In the genomic region with DNA sequence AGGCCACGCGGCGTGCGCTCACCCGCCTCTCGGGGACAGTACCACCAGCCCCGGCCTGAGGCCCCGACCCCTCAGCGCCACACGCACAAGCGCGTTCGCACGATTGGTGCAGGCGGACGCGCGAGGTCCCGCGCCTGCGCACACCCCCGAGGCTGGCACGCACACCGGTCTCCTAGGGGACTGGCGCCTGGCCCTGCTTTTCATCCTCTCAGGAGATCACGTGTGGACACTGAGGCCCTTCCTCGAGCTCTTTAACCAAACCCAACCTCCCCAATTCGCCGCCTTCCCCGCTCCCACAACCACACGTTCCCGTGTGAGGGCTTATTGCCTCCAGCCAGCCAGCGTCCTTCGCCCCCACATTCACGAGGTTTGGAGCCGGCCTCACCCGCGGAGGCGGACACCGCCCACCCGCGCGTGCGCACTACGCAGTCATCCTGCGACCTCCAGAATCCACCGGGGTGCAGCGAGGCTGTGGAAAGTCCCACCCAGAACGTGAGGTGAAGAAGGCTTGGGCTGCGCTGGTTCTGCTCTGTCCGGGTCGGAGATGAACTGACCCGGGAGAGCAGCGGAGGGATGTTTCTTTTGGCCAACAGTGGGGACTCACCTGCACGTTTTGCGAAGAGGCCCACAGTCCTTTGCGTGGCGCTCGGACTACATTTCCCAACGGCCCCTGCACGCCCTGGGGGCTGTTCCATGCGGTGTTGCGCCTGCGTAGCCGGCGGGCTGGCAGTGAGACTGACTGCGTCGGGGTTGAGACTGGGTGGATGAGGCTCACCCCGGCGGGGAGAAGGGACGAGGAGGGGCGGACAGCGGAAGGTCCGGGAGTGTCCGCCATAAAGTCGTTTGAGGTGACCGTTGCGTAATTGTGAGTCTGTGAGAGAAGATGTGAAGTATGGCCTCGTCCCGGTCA, we compare ENCODE assay signal across 1 cellular context.
TF ChIP-seq lines count a peak whose summit lies in the region.

No MANE protein-coding gene starts in this region.

TF ChIP-seq in HEK293, 187 proteins besides CTCF, POLR2A, EP300 and RAD21 (continued from another document and continues in another):
- TF ChIP-seq, protein P1, sequence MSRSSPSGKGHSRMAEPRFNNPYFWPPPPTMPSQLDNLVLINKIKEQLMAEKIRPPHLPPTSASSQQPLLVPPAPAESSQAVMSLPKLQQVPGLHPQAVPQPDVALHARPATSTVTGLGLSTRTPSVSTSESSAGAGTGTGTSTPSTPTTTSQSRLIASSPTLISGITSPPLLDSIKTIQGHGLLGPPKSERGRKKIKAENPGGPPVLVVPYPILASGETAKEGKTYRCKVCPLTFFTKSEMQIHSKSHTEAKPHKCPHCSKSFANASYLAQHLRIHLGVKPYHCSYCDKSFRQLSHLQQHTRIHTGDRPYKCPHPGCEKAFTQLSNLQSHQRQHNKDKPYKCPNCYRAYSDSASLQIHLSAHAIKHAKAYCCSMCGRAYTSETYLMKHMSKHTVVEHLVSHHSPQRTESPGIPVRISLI (tag by site-specific recombination; IDR thresholded peaks at IDR 0.05) = no peak
- TF ChIP-seq SALL2 (tag by site-specific recombination; IDR thresholded peaks at IDR 0.05; ENCODE audit: borderline replicate concordance) (no peak), OSR2 (tag by site-specific recombination; IDR thresholded peaks at IDR 0.05) (no peak), ZNF341 (tag by site-specific recombination; IDR thresholded peaks at IDR 0.05; ENCODE audit: low read depth) (peak; percentile 97), ZNF501 (tag by site-specific recombination; IDR thresholded peaks at IDR 0.05) (0 out of 2 replicates have a peak, but pooled peaks have one; percentile 64), ZNF157 (tag by site-specific recombination; IDR thresholded peaks at IDR 0.05) (no peak), SETDB1 (IDR thresholded peaks at IDR 0.05; ENCODE audit: insufficient read length, low read length) (peak; percentile 48), ZNF274 (IDR thresholded peaks at IDR 0.05; ENCODE audit: low read length) (no peak), ZNF274 (tag by site-specific recombination; IDR thresholded peaks at IDR 0.05; ENCODE audit: borderline replicate concordance) (no peak), ZNF391 (tag by site-specific recombination; IDR thresholded peaks at IDR 0.05; ENCODE audit: borderline replicate concordance, low read depth) (no peak; the same call in 1 of the 2 replicates), ZNF791 (tag by site-specific recombination; IDR thresholded peaks at IDR 0.05) (no peak), ZNF416 (tag by site-specific recombination; IDR thresholded peaks at IDR 0.05) (no peak), ZNF350 (tag by site-specific recombination; IDR thresholded peaks at IDR 0.05) (no peak), ZNF660 (tag by site-specific recombination; IDR thresholded peaks at IDR 0.05) (0 out of 2 replicates have a peak, but pooled peaks have one; percentile 39), ZXDB (tag by site-specific recombination; IDR thresholded peaks at IDR 0.05) (peak; percentile 75), KLF16 (tag by site-specific recombination; IDR thresholded peaks at IDR 0.05) (peak; percentile 23; the same call in 1 of the 2 replicates), ZNF366 (tag by site-specific recombination; conservative IDR thresholded peaks at IDR 0.05) (no peak), HOXA7 (CRISPR knock-in tag; IDR thresholded peaks at IDR 0.05; ENCODE audit: borderline replicate concordance) (no peak), ZFP69B (tag by site-specific recombination; IDR thresholded peaks at IDR 0.05) (0 out of 2 replicates have a peak, but pooled peaks have one; percentile 10), ZBTB8A (tag by site-specific recombination; IDR thresholded peaks at IDR 0.05) (no peak), ZNF114 (tag by site-specific recombination; IDR thresholded peaks at IDR 0.05) (no peak)
- TF ChIP-seq, protein P2, sequence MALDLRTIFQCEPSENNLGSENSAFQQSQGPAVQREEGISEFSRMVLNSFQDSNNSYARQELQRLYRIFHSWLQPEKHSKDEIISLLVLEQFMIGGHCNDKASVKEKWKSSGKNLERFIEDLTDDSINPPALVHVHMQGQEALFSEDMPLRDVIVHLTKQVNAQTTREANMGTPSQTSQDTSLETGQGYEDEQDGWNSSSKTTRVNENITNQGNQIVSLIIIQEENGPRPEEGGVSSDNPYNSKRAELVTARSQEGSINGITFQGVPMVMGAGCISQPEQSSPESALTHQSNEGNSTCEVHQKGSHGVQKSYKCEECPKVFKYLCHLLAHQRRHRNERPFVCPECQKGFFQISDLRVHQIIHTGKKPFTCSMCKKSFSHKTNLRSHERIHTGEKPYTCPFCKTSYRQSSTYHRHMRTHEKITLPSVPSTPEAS (tag by site-specific recombination; IDR thresholded peaks at IDR 0.05) = no peak
- TF ChIP-seq, protein P3, sequence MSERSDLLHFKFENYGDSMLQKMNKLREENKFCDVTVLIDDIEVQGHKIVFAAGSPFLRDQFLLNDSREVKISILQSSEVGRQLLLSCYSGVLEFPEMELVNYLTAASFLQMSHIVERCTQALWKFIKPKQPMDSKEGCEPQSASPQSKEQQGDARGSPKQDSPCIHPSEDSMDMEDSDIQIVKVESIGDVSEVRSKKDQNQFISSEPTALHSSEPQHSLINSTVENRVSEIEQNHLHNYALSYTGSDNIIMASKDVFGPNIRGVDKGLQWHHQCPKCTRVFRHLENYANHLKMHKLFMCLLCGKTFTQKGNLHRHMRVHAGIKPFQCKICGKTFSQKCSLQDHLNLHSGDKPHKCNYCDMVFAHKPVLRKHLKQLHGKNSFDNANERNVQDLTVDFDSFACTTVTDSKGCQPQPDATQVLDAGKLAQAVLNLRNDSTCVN (tag by site-specific recombination; optimal IDR thresholded peaks at IDR 0.05) = peak; percentile 84
- TF ChIP-seq, protein P4, sequence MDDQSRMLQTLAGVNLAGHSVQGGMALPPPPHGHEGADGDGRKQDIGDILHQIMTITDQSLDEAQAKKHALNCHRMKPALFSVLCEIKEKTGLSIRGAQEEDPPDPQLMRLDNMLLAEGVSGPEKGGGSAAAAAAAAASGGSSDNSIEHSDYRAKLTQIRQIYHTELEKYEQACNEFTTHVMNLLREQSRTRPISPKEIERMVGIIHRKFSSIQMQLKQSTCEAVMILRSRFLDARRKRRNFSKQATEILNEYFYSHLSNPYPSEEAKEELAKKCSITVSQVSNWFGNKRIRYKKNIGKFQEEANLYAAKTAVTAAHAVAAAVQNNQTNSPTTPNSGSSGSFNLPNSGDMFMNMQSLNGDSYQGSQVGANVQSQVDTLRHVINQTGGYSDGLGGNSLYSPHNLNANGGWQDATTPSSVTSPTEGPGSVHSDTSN (CRISPR knock-in tag; IDR thresholded peaks at IDR 0.05) = peak; percentile 72; the same call in 1 of the 2 replicates
- TF ChIP-seq, protein P5, sequence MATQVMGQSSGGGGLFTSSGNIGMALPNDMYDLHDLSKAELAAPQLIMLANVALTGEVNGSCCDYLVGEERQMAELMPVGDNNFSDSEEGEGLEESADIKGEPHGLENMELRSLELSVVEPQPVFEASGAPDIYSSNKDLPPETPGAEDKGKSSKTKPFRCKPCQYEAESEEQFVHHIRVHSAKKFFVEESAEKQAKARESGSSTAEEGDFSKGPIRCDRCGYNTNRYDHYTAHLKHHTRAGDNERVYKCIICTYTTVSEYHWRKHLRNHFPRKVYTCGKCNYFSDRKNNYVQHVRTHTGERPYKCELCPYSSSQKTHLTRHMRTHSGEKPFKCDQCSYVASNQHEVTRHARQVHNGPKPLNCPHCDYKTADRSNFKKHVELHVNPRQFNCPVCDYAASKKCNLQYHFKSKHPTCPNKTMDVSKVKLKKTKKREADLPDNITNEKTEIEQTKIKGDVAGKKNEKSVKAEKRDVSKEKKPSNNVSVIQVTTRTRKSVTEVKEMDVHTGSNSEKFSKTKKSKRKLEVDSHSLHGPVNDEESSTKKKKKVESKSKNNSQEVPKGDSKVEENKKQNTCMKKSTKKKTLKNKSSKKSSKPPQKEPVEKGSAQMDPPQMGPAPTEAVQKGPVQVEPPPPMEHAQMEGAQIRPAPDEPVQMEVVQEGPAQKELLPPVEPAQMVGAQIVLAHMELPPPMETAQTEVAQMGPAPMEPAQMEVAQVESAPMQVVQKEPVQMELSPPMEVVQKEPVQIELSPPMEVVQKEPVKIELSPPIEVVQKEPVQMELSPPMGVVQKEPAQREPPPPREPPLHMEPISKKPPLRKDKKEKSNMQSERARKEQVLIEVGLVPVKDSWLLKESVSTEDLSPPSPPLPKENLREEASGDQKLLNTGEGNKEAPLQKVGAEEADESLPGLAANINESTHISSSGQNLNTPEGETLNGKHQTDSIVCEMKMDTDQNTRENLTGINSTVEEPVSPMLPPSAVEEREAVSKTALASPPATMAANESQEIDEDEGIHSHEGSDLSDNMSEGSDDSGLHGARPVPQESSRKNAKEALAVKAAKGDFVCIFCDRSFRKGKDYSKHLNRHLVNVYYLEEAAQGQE (tag by site-specific recombination; IDR thresholded peaks at IDR 0.05) = 0 out of 2 replicates have a peak, but pooled peaks have one; percentile 15
- TF ChIP-seq, protein P6, sequence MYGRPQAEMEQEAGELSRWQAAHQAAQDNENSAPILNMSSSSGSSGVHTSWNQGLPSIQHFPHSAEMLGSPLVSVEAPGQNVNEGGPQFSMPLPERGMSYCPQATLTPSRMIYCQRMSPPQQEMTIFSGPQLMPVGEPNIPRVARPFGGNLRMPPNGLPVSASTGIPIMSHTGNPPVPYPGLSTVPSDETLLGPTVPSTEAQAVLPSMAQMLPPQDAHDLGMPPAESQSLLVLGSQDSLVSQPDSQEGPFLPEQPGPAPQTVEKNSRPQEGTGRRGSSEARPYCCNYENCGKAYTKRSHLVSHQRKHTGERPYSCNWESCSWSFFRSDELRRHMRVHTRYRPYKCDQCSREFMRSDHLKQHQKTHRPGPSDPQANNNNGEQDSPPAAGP (tag by site-specific recombination; IDR thresholded peaks at IDR 0.05) = peak; percentile 12; the same call in 1 of the 2 replicates
- TF ChIP-seq, protein P7, sequence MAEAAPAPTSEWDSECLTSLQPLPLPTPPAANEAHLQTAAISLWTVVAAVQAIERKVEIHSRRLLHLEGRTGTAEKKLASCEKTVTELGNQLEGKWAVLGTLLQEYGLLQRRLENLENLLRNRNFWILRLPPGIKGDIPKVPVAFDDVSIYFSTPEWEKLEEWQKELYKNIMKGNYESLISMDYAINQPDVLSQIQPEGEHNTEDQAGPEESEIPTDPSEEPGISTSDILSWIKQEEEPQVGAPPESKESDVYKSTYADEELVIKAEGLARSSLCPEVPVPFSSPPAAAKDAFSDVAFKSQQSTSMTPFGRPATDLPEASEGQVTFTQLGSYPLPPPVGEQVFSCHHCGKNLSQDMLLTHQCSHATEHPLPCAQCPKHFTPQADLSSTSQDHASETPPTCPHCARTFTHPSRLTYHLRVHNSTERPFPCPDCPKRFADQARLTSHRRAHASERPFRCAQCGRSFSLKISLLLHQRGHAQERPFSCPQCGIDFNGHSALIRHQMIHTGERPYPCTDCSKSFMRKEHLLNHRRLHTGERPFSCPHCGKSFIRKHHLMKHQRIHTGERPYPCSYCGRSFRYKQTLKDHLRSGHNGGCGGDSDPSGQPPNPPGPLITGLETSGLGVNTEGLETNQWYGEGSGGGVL (tag by site-specific recombination; IDR thresholded peaks at IDR 0.05) = no peak
- TF ChIP-seq, protein P8, sequence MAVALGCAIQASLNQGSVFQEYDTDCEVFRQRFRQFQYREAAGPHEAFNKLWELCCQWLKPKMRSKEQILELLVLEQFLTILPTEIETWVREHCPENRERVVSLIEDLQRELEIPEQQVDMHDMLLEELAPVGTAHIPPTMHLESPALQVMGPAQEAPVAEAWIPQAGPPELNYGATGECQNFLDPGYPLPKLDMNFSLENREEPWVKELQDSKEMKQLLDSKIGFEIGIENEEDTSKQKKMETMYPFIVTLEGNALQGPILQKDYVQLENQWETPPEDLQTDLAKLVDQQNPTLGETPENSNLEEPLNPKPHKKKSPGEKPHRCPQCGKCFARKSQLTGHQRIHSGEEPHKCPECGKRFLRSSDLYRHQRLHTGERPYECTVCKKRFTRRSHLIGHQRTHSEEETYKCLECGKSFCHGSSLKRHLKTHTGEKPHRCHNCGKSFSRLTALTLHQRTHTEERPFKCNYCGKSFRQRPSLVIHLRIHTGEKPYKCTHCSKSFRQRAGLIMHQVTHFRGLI (tag by site-specific recombination; IDR thresholded peaks at IDR 0.05) = no peak
- TF ChIP-seq, protein P9, sequence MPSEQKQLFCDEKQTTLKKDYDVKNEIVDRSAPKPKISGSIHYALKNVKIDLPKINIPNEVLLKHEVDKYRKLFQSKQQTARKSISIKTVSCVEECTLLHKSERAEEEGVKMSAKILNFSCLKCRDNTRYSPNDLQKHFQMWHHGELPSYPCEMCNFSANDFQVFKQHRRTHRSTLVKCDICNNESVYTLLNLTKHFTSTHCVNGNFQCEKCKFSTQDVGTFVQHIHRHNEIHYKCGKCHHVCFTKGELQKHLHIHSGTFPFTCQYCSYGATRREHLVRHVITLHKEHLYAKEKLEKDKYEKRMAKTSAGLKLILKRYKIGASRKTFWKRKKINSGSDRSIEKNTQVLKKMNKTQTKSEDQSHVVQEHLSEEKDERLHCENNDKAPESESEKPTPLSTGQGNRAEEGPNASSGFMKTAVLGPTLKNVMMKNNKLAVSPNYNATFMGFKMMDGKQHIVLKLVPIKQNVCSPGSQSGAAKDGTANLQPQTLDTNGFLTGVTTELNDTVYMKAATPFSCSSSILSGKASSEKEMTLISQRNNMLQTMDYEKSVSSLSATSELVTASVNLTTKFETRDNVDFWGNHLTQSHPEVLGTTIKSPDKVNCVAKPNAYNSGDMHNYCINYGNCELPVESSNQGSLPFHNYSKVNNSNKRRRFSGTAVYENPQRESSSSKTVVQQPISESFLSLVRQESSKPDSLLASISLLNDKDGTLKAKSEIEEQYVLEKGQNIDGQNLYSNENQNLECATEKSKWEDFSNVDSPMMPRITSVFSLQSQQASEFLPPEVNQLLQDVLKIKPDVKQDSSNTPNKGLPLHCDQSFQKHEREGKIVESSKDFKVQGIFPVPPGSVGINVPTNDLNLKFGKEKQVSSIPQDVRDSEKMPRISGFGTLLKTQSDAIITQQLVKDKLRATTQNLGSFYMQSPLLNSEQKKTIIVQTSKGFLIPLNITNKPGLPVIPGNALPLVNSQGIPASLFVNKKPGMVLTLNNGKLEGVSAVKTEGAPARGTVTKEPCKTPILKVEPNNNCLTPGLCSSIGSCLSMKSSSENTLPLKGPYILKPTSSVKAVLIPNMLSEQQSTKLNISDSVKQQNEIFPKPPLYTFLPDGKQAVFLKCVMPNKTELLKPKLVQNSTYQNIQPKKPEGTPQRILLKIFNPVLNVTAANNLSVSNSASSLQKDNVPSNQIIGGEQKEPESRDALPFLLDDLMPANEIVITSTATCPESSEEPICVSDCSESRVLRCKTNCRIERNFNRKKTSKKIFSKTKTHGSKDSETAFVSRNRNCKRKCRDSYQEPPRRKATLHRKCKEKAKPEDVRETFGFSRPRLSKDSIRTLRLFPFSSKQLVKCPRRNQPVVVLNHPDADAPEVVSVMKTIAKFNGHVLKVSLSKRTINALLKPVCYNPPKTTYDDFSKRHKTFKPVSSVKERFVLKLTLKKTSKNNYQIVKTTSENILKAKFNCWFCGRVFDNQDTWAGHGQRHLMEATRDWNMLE (tag by site-specific recombination; conservative IDR thresholded peaks at IDR 0.05; ENCODE audit: low read depth) = peak; percentile 39
- TF ChIP-seq, protein P10, sequence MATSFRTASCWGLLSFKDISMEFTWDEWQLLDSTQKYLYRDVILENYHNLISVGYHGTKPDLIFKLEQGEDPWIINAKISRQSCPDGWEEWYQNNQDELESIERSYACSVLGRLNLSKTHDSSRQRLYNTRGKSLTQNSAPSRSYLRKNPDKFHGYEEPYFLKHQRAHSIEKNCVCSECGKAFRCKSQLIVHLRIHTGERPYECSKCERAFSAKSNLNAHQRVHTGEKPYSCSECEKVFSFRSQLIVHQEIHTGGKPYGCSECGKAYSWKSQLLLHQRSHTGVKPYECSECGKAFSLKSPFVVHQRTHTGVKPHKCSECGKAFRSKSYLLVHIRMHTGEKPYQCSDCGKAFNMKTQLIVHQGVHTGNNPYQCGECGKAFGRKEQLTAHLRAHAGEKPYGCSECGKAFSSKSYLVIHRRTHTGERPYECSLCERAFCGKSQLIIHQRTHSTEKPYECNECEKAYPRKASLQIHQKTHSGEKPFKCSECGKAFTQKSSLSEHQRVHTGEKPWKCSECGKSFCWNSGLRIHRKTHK (tag by site-specific recombination; IDR thresholded peaks at IDR 0.05) = no peak
